ENCODE assay signal across 17 cellular contexts in the genomic region with DNA sequence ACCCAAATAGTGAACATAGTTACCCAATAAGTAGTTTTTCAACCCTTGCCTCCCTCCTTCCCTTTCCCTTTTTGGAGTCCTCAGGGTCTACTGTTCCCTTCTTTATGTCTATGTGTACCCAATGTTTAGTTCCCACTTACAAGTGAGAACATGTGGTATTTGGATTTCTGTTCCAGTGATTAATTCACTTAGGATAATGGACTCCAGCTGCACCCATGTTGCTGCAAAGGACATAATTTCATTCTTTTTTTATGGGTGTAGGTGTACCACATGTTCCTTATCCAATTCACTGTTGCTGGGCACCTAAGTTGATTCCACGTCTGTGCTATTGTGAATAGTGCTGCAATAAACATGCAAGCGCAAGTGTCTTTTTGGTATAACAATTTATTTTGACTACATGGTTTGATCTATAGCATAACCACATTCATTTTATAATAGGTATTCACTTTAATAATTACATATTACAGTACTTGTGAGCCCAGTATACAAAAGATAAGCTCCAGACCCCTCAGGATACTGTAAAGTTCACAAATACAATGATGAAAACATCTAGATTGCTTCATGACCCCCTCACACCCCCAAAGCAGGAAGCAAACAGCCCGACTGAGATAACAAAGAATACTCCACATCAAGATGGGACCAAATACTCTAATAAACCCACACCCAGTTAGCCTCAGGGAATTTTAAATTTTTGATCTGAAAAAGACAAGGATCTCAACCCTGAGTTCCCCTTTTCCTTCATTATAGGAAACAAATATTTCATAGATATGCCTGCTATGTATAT. TPM values are rescaled to one million over a fixed set of nuclear protein-coding genes. Genes with fewer than 3 reads are reported as not detected.
A peak's percentile ranks its signal among the peaks of the same experiment; 100 is the strongest.
DNase-seq lines count a peak whose midpoint lies in the region; ATAC-seq and TF ChIP-seq lines count a peak whose summit lies in the region.
"Had no signal": no experiment of that assay in that cellular context is flagged by ENCODE, and none has a peak within 500 bp of the region (broad histone marks: within the 10 kb centered on the region; RNA-seq: fewer than 3 reads in every experiment).

No MANE protein-coding gene starts in this region.

- H3K36me3 ChIP-seq in cardiac muscle cell = peaks cover 12% of the 10 kb centered on the region
- no peaks in the 10 kb centered on the region for H3K36me3 ChIP-seq in left ventricle myocardium inferior

- peak overlapping the region; percentile 35 for H3K27ac Mint-ChIP-seq in central memory CD8-positive, alpha-beta T cell (ENCODE audit: low read depth)
- peak overlapping the region; percentile 12 for H3K27ac Mint-ChIP-seq in stimulated activated effector memory CD8-positive, alpha-beta T cell treated with anti-CD3 and anti-CD28 coated beads, Interleukin-12 subunit alpha, Interleukin-12 subunit beta, amount 100 ng/mL, for 72 hours
- H3K27ac Mint-ChIP-seq: activated CD8-positive, alpha-beta memory T cell treated with anti-CD3 and anti-CD28 coated beads, Interleukin-2, amount 10 ng/mL, durations not matched to agents 7 days and 5 days had no signal

- H3K4me1 ChIP-seq in cardiac muscle cell (ENCODE audit: low read depth) = peaks cover 27% of the 10 kb centered on the region
- H3K4me1 ChIP-seq in left ventricle myocardium inferior = peaks cover 90% of the 10 kb centered on the region

- H3K4me1 Mint-ChIP-seq in central memory CD8-positive, alpha-beta T cell = peaks cover 71% of the 10 kb centered on the region
- H3K4me1 Mint-ChIP-seq in stimulated activated effector memory CD8-positive, alpha-beta T cell treated with anti-CD3 and anti-CD28 coated beads, Interleukin-12 subunit alpha, Interleukin-12 subunit beta, amount 100 ng/mL, for 72 hours = peaks cover 67% of the 10 kb centered on the region

- intact Hi-C loops in left ventricle myocardium inferior (cut with micrococcal nuclease) = no loop called here

- no peaks in the 10 kb centered on the region for H3K9me3 Mint-ChIP-seq in central memory CD8-positive, alpha-beta T cell
- H3K9me3 Mint-ChIP-seq in stimulated activated effector memory CD8-positive, alpha-beta T cell treated with anti-CD3 and anti-CD28 coated beads, Interleukin-12 subunit alpha, Interleukin-12 subunit beta, amount 100 ng/mL, for 72 hours = no peaks in the 10 kb centered on the region
- H3K9me3 Mint-ChIP-seq: T-helper 2 cell treated with Interferon-gamma antibody and Interleukin-4, amounts not matched to agents 5 μg/mL and 100 μg/mL, for 36 hours had no signal

- H3K9me3 ChIP-seq in cardiac muscle cell (ENCODE audit: low read depth) (no peaks in the 10 kb centered on the region), left ventricle myocardium inferior (replicated peaks) (no peaks in the 10 kb centered on the region)
- H3K9me3 ChIP-seq: heart left ventricle had no signal

- peak overlapping the region; percentile 2 for H3K4me3 Mint-ChIP-seq in central memory CD8-positive, alpha-beta T cell
- no peak overlapping the region for H3K4me3 Mint-ChIP-seq in stimulated activated effector memory CD8-positive, alpha-beta T cell treated with anti-CD3 and anti-CD28 coated beads, Interleukin-12 subunit alpha, Interleukin-12 subunit beta, amount 100 ng/mL, for 72 hours
- H3K4me3 Mint-ChIP-seq: activated CD8-positive, alpha-beta memory T cell treated with anti-CD3 and anti-CD28 coated beads, Interleukin-2, amount 10 ng/mL, durations not matched to agents 7 days and 5 days; T-helper 2 cell treated with Interferon-gamma antibody and Interleukin-4, amounts not matched to agents 5 μg/mL and 100 μg/mL, for 36 hours had no signal

- H3K27me3 ChIP-seq in cardiac muscle cell = no peaks in the 10 kb centered on the region
- no peaks in the 10 kb centered on the region for H3K27me3 ChIP-seq in left ventricle myocardium inferior (ENCODE audit: low read depth)
- H3K27me3 ChIP-seq: heart left ventricle had no signal

- H3K4me3 ChIP-seq in cardiac muscle cell (no peak overlapping the region), left ventricle myocardium inferior (no peak overlapping the region)
- H3K4me3 ChIP-seq: heart left ventricle had no signal

- no peak for ATAC-seq in central memory CD8-positive, alpha-beta T cell (replicated peaks; ENCODE audit: extremely low read depth, poor library complexity, severe bottlenecking)
- ATAC-seq in stimulated activated effector memory CD8-positive, alpha-beta T cell treated with anti-CD3 and anti-CD28 coated beads, Interleukin-12 subunit alpha, Interleukin-12 subunit beta, amount 100 ng/mL, for 72 hours = no peak
- no peak for ATAC-seq in HG03097 (IDR thresholded peaks at IDR 0.05; ENCODE audit: low FRiP score, unreplicated experiment)
- ATAC-seq in HG02759 (IDR thresholded peaks at IDR 0.05; ENCODE audit: unreplicated experiment) = no peak
- ATAC-seq: activated CD8-positive, alpha-beta memory T cell treated with anti-CD3 and anti-CD28 coated beads, Interleukin-2, amount 10 ng/mL, durations not matched to agents 7 days and 5 days; heart left ventricle had no signal

- no peaks in the 10 kb centered on the region for H3K27me3 Mint-ChIP-seq in central memory CD8-positive, alpha-beta T cell
- H3K27me3 Mint-ChIP-seq: activated CD8-positive, alpha-beta memory T cell treated with anti-CD3 and anti-CD28 coated beads, Interleukin-2, amount 10 ng/mL, durations not matched to agents 7 days and 5 days had no signal

- in situ Hi-C loops in GM13977 (cut with MboI; ENCODE audit: low pct_unique_long_range_greater_than_20kb, low sequenced_read_pairs, unreplicated experiment) = no loop called here

- TF ChIP-seq CTCF in cardiac muscle cell (IDR thresholded peaks at IDR 0.05; ENCODE audit: low read depth, low read length) (no peak), left ventricle myocardium inferior (IDR thresholded peaks at IDR 0.05; ENCODE audit: borderline replicate concordance) (no peak), GM13977 (IDR thresholded peaks at IDR 0.05; ENCODE audit: extremely low read depth, insufficient read depth, missing control alignments) (no peak)

- DNase-seq in cardiac muscle cell (ENCODE audit: low read depth in 1 of 2, low spot score in 1 of 2) (no peak), left ventricle myocardium inferior (no peak), NCI-H2081 (lab: John Stamatoyannopoulos, UW) (peak; percentile 60 to 88), GM13977 (ENCODE audit: low spot score) (no peak)
- DNase-seq in central memory CD8-positive, alpha-beta T cell (ENCODE audit: low spot score in 2 of 2) = no peak
- DNase-seq in stimulated activated effector memory CD8-positive, alpha-beta T cell treated with anti-CD3 and anti-CD28 coated beads, Interleukin-12 subunit alpha, Interleukin-12 subunit beta, amount 100 ng/mL, for 72 hours (ENCODE audit: low spot score in 2 of 2) = no peak
- DNase-seq: activated CD8-positive, alpha-beta memory T cell treated with anti-CD3 and anti-CD28 coated beads, Interleukin-2, amount 10 ng/mL, durations not matched to agents 7 days and 5 days; cerebellar nuclear complex; GDM1; heart left ventricle; left cardiac atrium; NCI-H510A had no signal

- H3K27ac ChIP-seq in cardiac muscle cell (peak overlapping the region; percentile 45), left ventricle myocardium inferior (replicated peaks) (no peak overlapping the region)
- H3K27ac ChIP-seq: C4-2B, heart left ventricle, RWPE1 had no signal

- H3K36me3 Mint-ChIP-seq in central memory CD8-positive, alpha-beta T cell (ENCODE audit: insufficient read depth) = peaks cover 14% of the 10 kb centered on the region
- H3K36me3 Mint-ChIP-seq in stimulated activated effector memory CD8-positive, alpha-beta T cell treated with anti-CD3 and anti-CD28 coated beads, Interleukin-12 subunit alpha, Interleukin-12 subunit beta, amount 100 ng/mL, for 72 hours = peaks cover 76% of the 10 kb centered on the region

RNA-seq across cellular contexts. Expression of gene PUM1, which starts 45.3 kb away (rescaled TPM):
- total RNA-seq in cardiac muscle cell (99.6 and 130 TPM in 2 replicates), left ventricle myocardium inferior (80.1 TPM)
- polyA plus RNA-seq in cardiac muscle cell = 81.1 and 134 TPM in 2 replicates

Comparison
In these comparisons a context has a peak if more than half of its experiments do, and no peak if none do; other contexts are left out.
1. DNase-seq: peak in NCI-H2081 (2 of 2); none in cardiac muscle cell (0 of 2), left ventricle myocardium inferior (single experiment), central memory CD8-positive, alpha-beta T cell (0 of 2), stimulated activated effector memory CD8-positive, alpha-beta T cell treated with anti-CD3 and anti-CD28 coated beads, Interleukin-12 subunit alpha, Interleukin-12 subunit beta, amount 100 ng/mL, for 72 hours (0 of 2) and GM13977 (single experiment).